ENCODE assay signal across 22 cellular contexts in genomic region chr16:27310576-27311448, GRCh38.
"Had no signal": no experiment of that assay in that cellular context is flagged by ENCODE, and none has a peak within 500 bp of the region (broad histone marks: within the 10 kb centered on the region; RNA-seq: fewer than 3 reads in every experiment).

No MANE protein-coding gene starts in this region.

- H3K9me3 ChIP-seq: adrenal gland, body of pancreas, neutrophil, stomach, uterus had no signal

- H3K27ac Mint-ChIP-seq: activated CD4-positive, alpha-beta T cell treated with anti-CD3 and anti-CD28 coated beads, Interleukin-2, amount 10 ng/mL, durations not matched to agents 24 days and 14 days; activated naive CD4-positive, alpha-beta T cell treated with anti-CD3 and anti-CD28 coated beads for 36 hours; WTC11 had no signal

- DNase-seq: activated CD4-positive, alpha-beta T cell treated with anti-CD3 and anti-CD28 coated beads, Interleukin-2, amount 10 ng/mL, durations not matched to agents 24 days and 14 days; activated CD8-positive, alpha-beta memory T cell treated with anti-CD3 and anti-CD28 coated beads, Interleukin-2, amount 50 U/mL, for 48 hours; activated naive CD4-positive, alpha-beta T cell treated with anti-CD3 and anti-CD28 coated beads for 36 hours; body of pancreas; cortex of kidney; effector CD4-positive, alpha-beta T cell; heart left ventricle; immature natural killer cell; midbrain; SHP77; stomach had no signal

- H3K4me3 Mint-ChIP-seq: activated CD4-positive, alpha-beta T cell treated with anti-CD3 and anti-CD28 coated beads, Interleukin-2, amount 10 ng/mL, durations not matched to agents 24 days and 14 days; activated naive CD4-positive, alpha-beta T cell treated with anti-CD3 and anti-CD28 coated beads for 36 hours; central memory CD8-positive, alpha-beta T cell; WTC11 had no signal

- FAIRE-seq: endothelial cell of umbilical vein, frontal cortex had no signal

- H3K27ac ChIP-seq: body of pancreas, heart left ventricle, neutrophil, stomach had no signal

- H3K4me3 ChIP-seq: adrenal gland, body of pancreas, heart left ventricle, lung, stomach, uterus had no signal

- H3K27me3 Mint-ChIP-seq: activated CD4-positive, alpha-beta T cell treated with anti-CD3 and anti-CD28 coated beads, Interleukin-2, amount 10 ng/mL, durations not matched to agents 24 days and 14 days; activated T-helper 17 cell treated with anti-CD3 and anti-CD28 coated beads, Interleukin-2, amount 50 U/mL, for 72 hours; central memory CD8-positive, alpha-beta T cell had no signal

- H3K9me3 Mint-ChIP-seq: immature natural killer cell had no signal

- H3K27me3 ChIP-seq: adrenal gland, body of pancreas, neutrophil, stomach, uterus had no signal

- ATAC-seq: activated T-helper 17 cell treated with anti-CD3 and anti-CD28 coated beads, Interleukin-2, amount 50 U/mL, for 72 hours; body of pancreas; heart left ventricle; left colon; SK-N-SH treated with all-trans-retinoic acid at 6 μM for 48 hours; WTC11 had no signal

- H3K36me3 ChIP-seq: adrenal gland, heart left ventricle, neutrophil, stomach had no signal
